Comparison of ENCODE assay signal across 1 cellular context in the genomic region with DNA sequence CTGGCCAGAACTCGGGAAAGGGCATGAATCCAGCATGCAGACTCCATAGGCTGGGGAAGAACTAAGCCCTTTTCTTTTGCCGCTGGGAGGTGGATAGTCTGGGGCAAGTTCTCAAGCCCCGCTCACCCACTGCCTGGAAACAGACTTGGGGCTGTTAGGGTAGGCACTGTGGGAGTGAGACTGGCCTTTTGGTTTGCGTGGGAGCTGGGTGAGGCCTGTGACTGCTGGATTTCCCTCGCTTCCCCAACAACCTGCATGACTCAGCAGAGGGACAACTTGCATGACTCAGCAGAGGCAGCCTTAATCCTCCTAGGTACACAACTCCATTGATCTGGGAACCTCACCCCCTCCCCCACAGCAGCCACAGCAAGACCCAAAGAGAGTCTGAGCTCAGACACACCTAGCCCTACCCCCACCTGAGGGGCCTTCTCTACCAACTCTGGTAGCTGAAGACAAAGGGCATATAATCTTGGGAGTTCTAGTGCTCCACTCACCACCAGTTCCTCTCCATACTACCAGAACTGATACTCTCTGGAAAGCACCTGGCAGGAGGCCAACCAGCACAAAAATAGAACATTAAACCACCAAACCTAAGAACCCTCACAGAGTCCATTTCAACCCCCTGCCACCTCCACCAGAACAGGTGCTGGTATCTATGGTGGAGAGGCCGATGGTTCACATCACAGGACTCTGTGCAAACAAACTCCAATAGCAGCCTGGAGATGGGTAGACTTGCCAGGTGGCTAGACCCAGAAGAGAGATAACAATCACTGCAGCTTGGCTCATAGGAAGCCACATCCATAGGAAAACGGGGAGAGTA.
A peak's percentile ranks its signal among the peaks of the same experiment; 100 is the strongest.
TF ChIP-seq lines count a peak whose summit lies in the region.

No MANE protein-coding gene starts in this region.

TF ChIP-seq in GM12878, 131 proteins besides CTCF, POLR2A, EP300 and RAD21 (continued from another document):
- TF ChIP-seq, protein P1, sequence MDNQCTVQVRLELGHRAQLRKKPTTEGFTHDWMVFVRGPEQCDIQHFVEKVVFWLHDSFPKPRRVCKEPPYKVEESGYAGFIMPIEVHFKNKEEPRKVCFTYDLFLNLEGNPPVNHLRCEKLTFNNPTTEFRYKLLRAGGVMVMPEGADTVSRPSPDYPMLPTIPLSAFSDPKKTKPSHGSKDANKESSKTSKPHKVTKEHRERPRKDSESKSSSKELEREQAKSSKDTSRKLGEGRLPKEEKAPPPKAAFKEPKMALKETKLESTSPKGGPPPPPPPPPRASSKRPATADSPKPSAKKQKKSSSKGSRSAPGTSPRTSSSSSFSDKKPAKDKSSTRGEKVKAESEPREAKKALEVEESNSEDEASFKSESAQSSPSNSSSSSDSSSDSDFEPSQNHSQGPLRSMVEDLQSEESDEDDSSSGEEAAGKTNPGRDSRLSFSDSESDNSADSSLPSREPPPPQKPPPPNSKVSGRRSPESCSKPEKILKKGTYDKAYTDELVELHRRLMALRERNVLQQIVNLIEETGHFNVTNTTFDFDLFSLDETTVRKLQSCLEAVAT (IDR thresholded peaks at IDR 0.05), result no peak
- no peak for TF ChIP-seq HDAC2 (IDR thresholded peaks at IDR 0.05)
- no peak for TF ChIP-seq CHD1 (IDR thresholded peaks at IDR 0.05; ENCODE audit: low read depth, low read length)
- TF ChIP-seq PAX5 (IDR thresholded peaks at IDR 0.05; ENCODE audit: borderline replicate concordance, low read depth, low read length), result 0 out of 2 replicates have a peak, but pooled peaks have one; percentile 7
- no peak for TF ChIP-seq RB1 (IDR thresholded peaks at IDR 0.05; ENCODE audit: borderline replicate concordance)
- TF ChIP-seq KAT2A (conservative IDR thresholded peaks at IDR 0.05; ENCODE audit: control insufficient read depth, low read depth, low read length), result no peak
- no peak for TF ChIP-seq POLR2AphosphoS2 (IDR thresholded peaks at IDR 0.05; ENCODE audit: low read depth, low read length)
- no peak for TF ChIP-seq CBX3 (IDR thresholded peaks at IDR 0.05; ENCODE audit: borderline replicate concordance, low read depth)
- TF ChIP-seq, protein P2, sequence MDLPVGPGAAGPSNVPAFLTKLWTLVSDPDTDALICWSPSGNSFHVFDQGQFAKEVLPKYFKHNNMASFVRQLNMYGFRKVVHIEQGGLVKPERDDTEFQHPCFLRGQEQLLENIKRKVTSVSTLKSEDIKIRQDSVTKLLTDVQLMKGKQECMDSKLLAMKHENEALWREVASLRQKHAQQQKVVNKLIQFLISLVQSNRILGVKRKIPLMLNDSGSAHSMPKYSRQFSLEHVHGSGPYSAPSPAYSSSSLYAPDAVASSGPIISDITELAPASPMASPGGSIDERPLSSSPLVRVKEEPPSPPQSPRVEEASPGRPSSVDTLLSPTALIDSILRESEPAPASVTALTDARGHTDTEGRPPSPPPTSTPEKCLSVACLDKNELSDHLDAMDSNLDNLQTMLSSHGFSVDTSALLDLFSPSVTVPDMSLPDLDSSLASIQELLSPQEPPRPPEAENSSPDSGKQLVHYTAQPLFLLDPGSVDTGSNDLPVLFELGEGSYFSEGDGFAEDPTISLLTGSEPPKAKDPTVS (IDR thresholded peaks at IDR 0.05; ENCODE audit: low read depth, low read length), result no peak
- TF ChIP-seq GABPA (IDR thresholded peaks at IDR 0.05; ENCODE audit: low read depth), result no peak
- TF ChIP-seq, protein P3, sequence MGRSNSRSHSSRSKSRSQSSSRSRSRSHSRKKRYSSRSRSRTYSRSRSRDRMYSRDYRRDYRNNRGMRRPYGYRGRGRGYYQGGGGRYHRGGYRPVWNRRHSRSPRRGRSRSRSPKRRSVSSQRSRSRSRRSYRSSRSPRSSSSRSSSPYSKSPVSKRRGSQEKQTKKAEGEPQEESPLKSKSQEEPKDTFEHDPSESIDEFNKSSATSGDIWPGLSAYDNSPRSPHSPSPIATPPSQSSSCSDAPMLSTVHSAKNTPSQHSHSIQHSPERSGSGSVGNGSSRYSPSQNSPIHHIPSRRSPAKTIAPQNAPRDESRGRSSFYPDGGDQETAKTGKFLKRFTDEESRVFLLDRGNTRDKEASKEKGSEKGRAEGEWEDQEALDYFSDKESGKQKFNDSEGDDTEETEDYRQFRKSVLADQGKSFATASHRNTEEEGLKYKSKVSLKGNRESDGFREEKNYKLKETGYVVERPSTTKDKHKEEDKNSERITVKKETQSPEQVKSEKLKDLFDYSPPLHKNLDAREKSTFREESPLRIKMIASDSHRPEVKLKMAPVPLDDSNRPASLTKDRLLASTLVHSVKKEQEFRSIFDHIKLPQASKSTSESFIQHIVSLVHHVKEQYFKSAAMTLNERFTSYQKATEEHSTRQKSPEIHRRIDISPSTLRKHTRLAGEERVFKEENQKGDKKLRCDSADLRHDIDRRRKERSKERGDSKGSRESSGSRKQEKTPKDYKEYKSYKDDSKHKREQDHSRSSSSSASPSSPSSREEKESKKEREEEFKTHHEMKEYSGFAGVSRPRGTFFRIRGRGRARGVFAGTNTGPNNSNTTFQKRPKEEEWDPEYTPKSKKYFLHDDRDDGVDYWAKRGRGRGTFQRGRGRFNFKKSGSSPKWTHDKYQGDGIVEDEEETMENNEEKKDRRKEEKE (IDR thresholded peaks at IDR 0.05), result no peak
- TF ChIP-seq BHLHE40 (IDR thresholded peaks at IDR 0.05; ENCODE audit: borderline replicate concordance in 1 of 2, low read depth in 2 of 2, low read length in 1 of 2), result peak in 1 of 2 experiments; percentile 62; a peak in 2 of 4 replicates
- TF ChIP-seq, protein P4, sequence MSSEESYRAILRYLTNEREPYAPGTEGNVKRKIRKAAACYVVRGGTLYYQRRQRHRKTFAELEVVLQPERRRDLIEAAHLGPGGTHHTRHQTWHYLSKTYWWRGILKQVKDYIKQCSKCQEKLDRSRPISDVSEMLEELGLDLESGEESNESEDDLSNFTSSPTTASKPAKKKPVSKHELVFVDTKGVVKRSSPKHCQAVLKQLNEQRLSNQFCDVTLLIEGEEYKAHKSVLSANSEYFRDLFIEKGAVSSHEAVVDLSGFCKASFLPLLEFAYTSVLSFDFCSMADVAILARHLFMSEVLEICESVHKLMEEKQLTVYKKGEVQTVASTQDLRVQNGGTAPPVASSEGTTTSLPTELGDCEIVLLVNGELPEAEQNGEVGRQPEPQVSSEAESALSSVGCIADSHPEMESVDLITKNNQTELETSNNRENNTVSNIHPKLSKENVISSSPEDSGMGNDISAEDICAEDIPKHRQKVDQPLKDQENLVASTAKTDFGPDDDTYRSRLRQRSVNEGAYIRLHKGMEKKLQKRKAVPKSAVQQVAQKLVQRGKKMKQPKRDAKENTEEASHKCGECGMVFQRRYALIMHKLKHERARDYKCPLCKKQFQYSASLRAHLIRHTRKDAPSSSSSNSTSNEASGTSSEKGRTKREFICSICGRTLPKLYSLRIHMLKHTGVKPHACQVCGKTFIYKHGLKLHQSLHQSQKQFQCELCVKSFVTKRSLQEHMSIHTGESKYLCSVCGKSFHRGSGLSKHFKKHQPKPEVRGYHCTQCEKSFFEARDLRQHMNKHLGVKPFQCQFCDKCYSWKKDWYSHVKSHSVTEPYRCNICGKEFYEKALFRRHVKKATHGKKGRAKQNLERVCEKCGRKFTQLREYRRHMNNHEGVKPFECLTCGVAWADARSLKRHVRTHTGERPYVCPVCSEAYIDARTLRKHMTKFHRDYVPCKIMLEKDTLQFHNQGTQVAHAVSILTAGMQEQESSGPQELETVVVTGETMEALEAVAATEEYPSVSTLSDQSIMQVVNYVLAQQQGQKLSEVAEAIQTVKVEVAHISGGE (CRISPR knock-in tag; IDR thresholded peaks at IDR 0.05), result no peak
